In genomic region chr4:112348488-112349158, GRCh38 we compare ENCODE assay signal across 1 cellular context.
TF ChIP-seq lines count a peak whose summit lies in the region.

No MANE protein-coding gene starts in this region.

TF ChIP-seq in GM23338, 12 proteins besides CTCF, POLR2A, EP300 and RAD21 (continued from another document):
- TF ChIP-seq ZNF462 (CRISPR knock-in tag; IDR thresholded peaks at IDR 0.05) (peak; percentile 21; the same call in 1 of the 2 replicates), ZNF114 (CRISPR knock-in tag; IDR thresholded peaks at IDR 0.05) (no peak), POLR2AphosphoS5 (IDR thresholded peaks at IDR 0.05; ENCODE audit: low read depth) (no peak)
TF ChIP-seq in GM23338: peak in this region for 1.
